8 cellular contexts compared by ENCODE assay signal in the genomic region with DNA sequence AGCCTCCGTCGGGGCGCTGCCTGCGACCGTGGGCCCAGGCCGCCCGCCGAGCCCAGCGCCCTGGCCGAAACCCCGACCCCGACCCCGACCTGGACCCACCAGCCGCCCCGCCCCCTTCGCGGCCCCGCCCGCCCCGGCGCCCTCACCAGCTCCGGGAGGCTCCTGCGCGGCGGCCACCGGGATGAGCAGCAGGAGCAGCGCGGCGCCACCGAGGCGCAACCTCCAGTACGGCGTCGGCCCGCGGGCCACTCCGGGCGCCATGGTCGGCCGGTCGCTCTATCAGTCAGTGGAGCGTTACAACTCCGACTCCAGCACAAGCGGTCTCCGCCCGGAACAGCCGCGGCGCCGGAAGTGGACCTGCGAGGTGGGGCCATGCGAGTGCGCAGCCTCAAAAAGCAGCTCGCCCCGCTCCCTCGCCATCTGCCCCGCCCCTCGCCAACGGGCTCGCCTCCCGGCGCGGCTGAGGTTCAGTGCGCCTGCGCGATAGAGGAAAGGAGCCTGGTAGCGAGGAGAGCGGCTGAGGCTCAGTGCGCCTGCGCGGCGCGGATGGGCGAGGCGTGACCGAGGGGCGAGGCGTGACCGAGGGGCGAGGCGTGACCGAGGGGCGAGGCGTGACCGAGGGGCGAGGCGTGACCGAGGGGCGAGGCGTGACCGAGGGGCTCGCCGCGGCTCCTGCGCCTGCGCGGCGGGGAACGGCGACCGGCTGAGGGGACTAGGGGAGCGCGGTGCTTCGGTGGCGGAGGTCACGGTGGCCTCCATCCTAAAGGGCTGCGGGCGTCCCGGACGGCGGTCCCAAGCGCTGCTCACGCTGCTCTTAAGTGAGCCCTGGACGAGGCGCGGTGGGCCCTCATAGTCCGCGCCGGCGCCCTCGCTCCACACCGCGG. TPM values are rescaled to one million over a fixed set of nuclear protein-coding genes. Genes with fewer than 3 reads are reported as not detected.
DNase-seq lines count a peak whose midpoint lies in the region; ATAC-seq and TF ChIP-seq lines count a peak whose summit lies in the region.

A gene with protein sequence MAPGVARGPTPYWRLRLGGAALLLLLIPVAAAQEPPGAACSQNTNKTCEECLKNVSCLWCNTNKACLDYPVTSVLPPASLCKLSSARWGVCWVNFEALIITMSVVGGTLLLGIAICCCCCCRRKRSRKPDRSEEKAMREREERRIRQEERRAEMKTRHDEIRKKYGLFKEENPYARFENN (minus strand): TSS at position 335 of the 884 bp plus-strand sequence. CDS start 74 bp downstream, at position 261.

- H3K9me3 Mint-ChIP-seq in natural killer cell = no peaks in the 10 kb centered on the region

- intact Hi-C loops in natural killer cell (cut with micrococcal nuclease) = loop anchor here (2.0 kb wide), 2 partner anchors 41 to 55 kb away; a partner anchor contains a TSS

- TF ChIP-seq CTCF in natural killer cell (IDR thresholded peaks at IDR 0.05) = no peak

- DNase-seq in ELR (ENCODE audit: low read depth) = peak; percentile 96
- DNase-seq in H7 = peak; percentile 100
- DNase-seq in M059J (ENCODE audit: low read depth) = peak; percentile 98
- peak; percentile 99 for DNase-seq in activated T-helper 9 cell treated with anti-CD3 and anti-CD28 coated beads, Interleukin-2, amount 50 U/mL, for 16 hours (ENCODE audit: low read depth)
- DNase-seq in fibroblast of peridontal ligament (ENCODE audit: extremely low read depth) = peak; percentile 95
- DNase-seq in natural killer cell = peak; percentile 98
- peak; percentile 95 to 99 (median 98) for DNase-seq in stimulated activated naive CD4-positive, alpha-beta T cell (lab: John Stamatoyannopoulos, UW)

- no peaks in the 10 kb centered on the region for H3K36me3 Mint-ChIP-seq in natural killer cell

- TF ChIP-seq POLR2A in Raji (IDR thresholded peaks at IDR 0.05; ENCODE audit: insufficient read depth, low read depth, low read length) = peak; percentile 80

- peaks cover 47 to 50% of the 10 kb centered on the region in 2 donors for H3K4me1 Mint-ChIP-seq in natural killer cell

- peak within 1 kb of the TSS; percentile 94 for H3K4me3 Mint-ChIP-seq in natural killer cell

- peaks cover 19% of the 10 kb centered on the region for H3K27me3 ChIP-seq in H7 (ENCODE audit: control insufficient read depth, insufficient read depth, low read length)

- H3K36me3 ChIP-seq in H7 (replicated peaks; ENCODE audit: control insufficient read depth, insufficient read depth, low read length) = no peaks in the 10 kb centered on the region

- peak within 1 kb of the TSS; percentile 95 for H3K4me3 ChIP-seq in H7 (ENCODE audit: insufficient read depth, low read depth, low read length)

- ATAC-seq in natural killer cell = peak; percentile 82 to 91 (median 83)

- no peaks in the 10 kb centered on the region for H3K27me3 Mint-ChIP-seq in natural killer cell (ENCODE audit: low read depth in 2 of 2)

- peak within 1 kb of the TSS; percentile 92 to 93 for H3K27ac Mint-ChIP-seq in natural killer cell

RNA-seq across cellular contexts. Expression of the gene that starts here (rescaled TPM):
- 117 and 134 TPM in 2 replicates for total RNA-seq in H7 (2014; rRNA removed; shearing (Covaris generic))
- total RNA-seq in M059J (2014; rRNA removed; shearing (Covaris generic)) = 470 and 558 TPM in 2 replicates
- 100 to 1,000 TPM in 2 of 3 donors, 10 to 100 TPM in 1; 96.8 to 144 (median 126) TPM for total RNA-seq in natural killer cell

Comparison
In these comparisons a context has a peak if more than half of its experiments do, and no peak if none do; other contexts are left out.
1. Peak in every context shown above with its lines: DNase-seq, ATAC-seq and H3K4me3 ChIP-seq.